Comparison of ENCODE assay signal across 26 cellular contexts in the genomic region with DNA sequence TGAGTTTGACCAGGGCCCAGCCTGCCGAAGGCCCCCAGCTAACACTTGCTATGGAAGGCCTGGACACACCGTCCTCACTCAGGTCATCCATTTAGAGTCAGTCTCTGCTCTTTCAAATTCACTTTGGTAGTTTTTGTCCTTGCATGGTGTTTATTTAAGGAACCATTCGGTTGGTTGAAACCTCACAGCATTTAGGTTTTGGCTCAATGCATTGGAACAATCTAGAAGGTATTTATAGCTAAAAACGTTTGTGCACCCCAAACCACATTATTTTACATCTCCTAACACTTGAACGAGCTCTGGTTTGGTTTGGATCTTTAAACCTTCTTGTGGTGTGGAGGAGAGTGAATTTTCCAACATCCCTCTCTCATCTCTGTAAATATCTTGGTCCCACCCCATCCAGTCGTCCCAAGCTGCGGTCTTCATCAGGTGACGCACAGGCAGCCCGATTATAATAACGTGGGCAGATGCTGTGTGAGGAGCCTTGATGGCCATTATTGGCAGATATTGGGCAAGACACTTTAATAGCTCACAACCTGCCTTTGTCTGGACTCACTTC.
"Had no signal": no experiment of that assay in that cellular context is flagged by ENCODE, and none has a peak within 500 bp of the region (broad histone marks: within the 10 kb centered on the region; RNA-seq: fewer than 3 reads in every experiment).

No MANE protein-coding gene starts in this region.

- H3K27ac ChIP-seq: body of pancreas, cardiac muscle cell, heart left ventricle, neutrophil, parathyroid adenoma, tibial artery had no signal

- H3K9ac ChIP-seq: parathyroid adenoma had no signal

- H3K9me3 ChIP-seq: body of pancreas, neutrophil, tibial artery had no signal

- H3K27ac Mint-ChIP-seq: activated CD4-positive, alpha-beta memory T cell treated with anti-CD3 and anti-CD28 coated beads for 36 hours; activated CD8-positive, alpha-beta memory T cell treated with anti-CD3 and anti-CD28 coated beads, Interleukin-2, amount 10 ng/mL, durations not matched to agents 7 days and 5 days; activated naive CD8-positive, alpha-beta T cell treated with anti-CD3 and anti-CD28 coated beads, Interleukin-2, amount 50 U/mL, for 24 hours; dendritic cell treated with granulocyte-macrophage colony-stimulating factor and Interleukin-4, amounts not matched to agents 40 ng/mL and 50 ng/mL, for 4 days; nephron; stimulated activated naive CD8-positive, alpha-beta T cell treated with anti-CD3 and anti-CD28 coated beads, Interleukin-15, amount 100 ng/mL, for 72 hours had no signal

- H3K36me3 ChIP-seq: cardiac muscle cell, heart left ventricle, neutrophil, tibial artery had no signal

- DNase-seq: activated CD4-positive, alpha-beta memory T cell treated with anti-CD3 and anti-CD28 coated beads for 36 hours; activated CD4-positive, alpha-beta T cell treated with anti-CD3 and anti-CD28 coated beads for 4 hours; activated CD4-positive, CD25-positive, alpha-beta regulatory T cell; activated CD8-positive, alpha-beta memory T cell treated with anti-CD3 and anti-CD28 coated beads, Interleukin-2, amount 10 ng/mL, durations not matched to agents 7 days and 5 days; activated gamma-delta T cell; activated naive CD4-positive, alpha-beta T cell treated with anti-CD3 and anti-CD28 coated beads, Interleukin-2, amount 50 U/mL, for 16 hours; activated naive CD8-positive, alpha-beta T cell treated with anti-CD3 and anti-CD28 coated beads, Interleukin-2, amount 50 U/mL, for 24 hours; activated T-cell treated with anti-CD3 and anti-CD28 coated beads for 4 hours; body of pancreas; effector CD4-positive, alpha-beta T cell; heart left ventricle; left ventricle myocardium superior; mammary epithelial cell; right cardiac atrium; stimulated activated CD4-positive, alpha-beta T cell treated with anti-CD3 and anti-CD28 coated beads, Interleukin-12 subunit alpha, Interleukin-12 subunit beta, amount 100 ng/mL, for 4 hours; stimulated activated CD4-positive, alpha-beta T cell treated with anti-CD3 and anti-CD28 coated beads, Interleukin-4, amount 100 ng/mL, for 4 hours; stimulated activated naive CD8-positive, alpha-beta T cell treated with anti-CD3 and anti-CD28 coated beads, Interleukin-15, amount 100 ng/mL, for 72 hours; T1000; tibial artery had no signal

- H3K27me3 ChIP-seq: body of pancreas, cardiac muscle cell, heart left ventricle, neutrophil had no signal

- H3K4me3 Mint-ChIP-seq: activated CD4-positive, alpha-beta memory T cell treated with anti-CD3 and anti-CD28 coated beads for 36 hours; activated CD8-positive, alpha-beta memory T cell treated with anti-CD3 and anti-CD28 coated beads, Interleukin-2, amount 10 ng/mL, durations not matched to agents 7 days and 5 days; activated naive CD8-positive, alpha-beta T cell treated with anti-CD3 and anti-CD28 coated beads, Interleukin-2, amount 50 U/mL, for 24 hours; dendritic cell treated with granulocyte-macrophage colony-stimulating factor and Interleukin-4, amounts not matched to agents 40 ng/mL and 50 ng/mL, for 4 days; nephron; stimulated activated naive CD8-positive, alpha-beta T cell treated with anti-CD3 and anti-CD28 coated beads, Interleukin-15, amount 100 ng/mL, for 72 hours had no signal

- H3K9me3 Mint-ChIP-seq: activated CD4-positive, alpha-beta memory T cell treated with anti-CD3 and anti-CD28 coated beads for 36 hours; nephron had no signal

- H3K27me3 Mint-ChIP-seq: stimulated activated naive CD8-positive, alpha-beta T cell treated with anti-CD3 and anti-CD28 coated beads, Interleukin-15, amount 100 ng/mL, for 72 hours had no signal

- FAIRE-seq: endometrium, islet of Langerhans had no signal

- H3K36me3 Mint-ChIP-seq: activated CD4-positive, alpha-beta memory T cell treated with anti-CD3 and anti-CD28 coated beads for 36 hours had no signal

- H3K4me3 ChIP-seq: body of pancreas, cardiac muscle cell, heart left ventricle, tibial artery had no signal

- H3K4me1 ChIP-seq: body of pancreas, heart left ventricle, parathyroid adenoma, tibial artery had no signal

- H3K79me2 ChIP-seq: parathyroid adenoma had no signal

- H2AFZ ChIP-seq: parathyroid adenoma had no signal

- H3K4me1 Mint-ChIP-seq: activated CD8-positive, alpha-beta memory T cell treated with anti-CD3 and anti-CD28 coated beads, Interleukin-2, amount 10 ng/mL, durations not matched to agents 7 days and 5 days had no signal

- ATAC-seq: activated CD8-positive, alpha-beta memory T cell treated with anti-CD3 and anti-CD28 coated beads, Interleukin-2, amount 10 ng/mL, durations not matched to agents 7 days and 5 days; activated naive CD8-positive, alpha-beta T cell treated with anti-CD3 and anti-CD28 coated beads, Interleukin-2, amount 50 U/mL, for 24 hours; body of pancreas; heart left ventricle; left ventricle myocardium superior; right cardiac atrium; stimulated activated naive CD8-positive, alpha-beta T cell treated with anti-CD3 and anti-CD28 coated beads, Interleukin-15, amount 100 ng/mL, for 72 hours had no signal
